In the genomic region with DNA sequence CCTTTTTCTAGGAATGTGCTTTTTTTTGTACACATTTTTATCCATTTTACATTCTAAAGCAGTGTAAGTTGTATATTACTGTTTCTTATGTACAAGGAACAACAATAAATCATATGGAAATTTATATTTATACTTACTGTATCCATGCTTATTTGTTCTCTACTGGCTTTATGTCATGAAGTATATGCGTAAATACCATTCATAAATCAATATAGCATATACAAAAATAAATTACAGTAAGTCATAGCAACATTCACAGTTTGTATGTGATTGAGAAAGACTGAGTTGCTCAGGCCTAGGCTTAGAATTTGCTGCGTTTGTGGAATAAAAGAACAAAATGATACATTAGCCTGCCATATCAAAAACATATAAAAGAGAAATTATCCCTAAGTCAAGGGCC, we compare ENCODE assay signal across 25 cellular contexts. TPM values are rescaled to one million over a fixed set of nuclear protein-coding genes. Genes with fewer than 3 reads are reported as not detected.
"Had no signal": no experiment of that assay in that cellular context is flagged by ENCODE, and none has a peak within 500 bp of the region (broad histone marks: within the 10 kb centered on the region; RNA-seq: fewer than 3 reads in every experiment).

No MANE protein-coding gene starts in this region.

- H3K4me3 ChIP-seq: ascending aorta, esophagus squamous epithelium, pancreas, prostate gland, stomach, thyroid gland had no signal

- H3K27ac ChIP-seq: ascending aorta, esophagus squamous epithelium, pancreas, prostate gland, stomach, thyroid gland had no signal

- DNase-seq: activated CD4-positive, alpha-beta memory T cell treated with anti-CD3 and anti-CD28 coated beads, Interleukin-2, amount 10 ng/mL, durations not matched to agents 7 days and 5 days; activated CD4-positive, alpha-beta T cell treated with anti-CD3 and anti-CD28 coated beads for 1 hour; activated CD4-positive, alpha-beta T cell treated with anti-CD3 and anti-CD28 coated beads, Interleukin-2, amount 10 ng/mL, durations not matched to agents 7 days and 5 days; activated CD8-positive, alpha-beta memory T cell treated with anti-CD3 and anti-CD28 coated beads, Interleukin-2, amount 50 U/mL, for 48 hours; activated gamma-delta T cell; activated naive CD4-positive, alpha-beta T cell treated with anti-CD3 and anti-CD28 coated beads, Interleukin-2, amount 10 ng/mL, durations not matched to agents 7 days and 5 days; activated naive CD8-positive, alpha-beta T cell treated with anti-CD3 and anti-CD28 coated beads, Interleukin-2, amount 10 ng/mL, durations not matched to agents 7 days and 5 days; activated T-cell treated with anti-CD3 and anti-CD28 coated beads, Interleukin-2, amount 50 U/mL, for 24 hours; esophagus squamous epithelium; foreskin melanocyte; islet precursor cell; left cardiac atrium; naive thymus-derived CD4-positive, alpha-beta T cell; nucleus accumbens; pancreas; retina; stimulated activated CD4-positive, alpha-beta T cell treated with anti-CD3 and anti-CD28 coated beads, Interleukin-15, amount 100 ng/mL, for 24 hours; stimulated activated CD4-positive, alpha-beta T cell treated with anti-CD3 and anti-CD28 coated beads, Interleukin-2, amount 100 ng/mL, for 24 hours; stimulated activated naive B cell treated with anti-CD40 and anti-IgM and Interleukin-4, amounts not matched to agents 10 μg/mL and 1 μg/mL and 100 μg/mL, for 72 hours; stomach; T-helper 17 cell; T1000; thyroid gland had no signal

- H3K36me3 ChIP-seq: prostate gland had no signal

- H3K4me1 ChIP-seq: ascending aorta, pancreas, prostate gland, thyroid gland had no signal

- ATAC-seq: left cardiac atrium; naive thymus-derived CD4-positive, alpha-beta T cell; pancreas; stimulated activated naive B cell treated with anti-CD40 and anti-IgM and Interleukin-4, amounts not matched to agents 10 μg/mL and 1 μg/mL and 100 μg/mL, for 72 hours; T-helper 17 cell had no signal

- H3K27me3 ChIP-seq: ascending aorta, esophagus squamous epithelium, pancreas, stomach, thyroid gland had no signal

- H3K9me3 ChIP-seq: ascending aorta, esophagus squamous epithelium, pancreas, prostate gland, stomach, thyroid gland had no signal

RNA-seq across cellular contexts. Expression of a gene that starts 16.5 kb away (rescaled TPM):
- polyA plus RNA-seq: naive thymus-derived CD4-positive, alpha-beta T cell had no signal
